ENCODE assay signal across 18 cellular contexts in genomic region chr9:134063876-134064450, GRCh38. TPM values are rescaled to one million over a fixed set of nuclear protein-coding genes. Genes with fewer than 3 reads are reported as not detected.
DNase-seq lines count a peak whose midpoint lies in the region; ATAC-seq, FAIRE-seq and TF ChIP-seq lines count a peak whose summit lies in the region.
"Had no signal": no experiment of that assay in that cellular context is flagged by ENCODE, and none has a peak within 500 bp of the region (broad histone marks: within the 10 kb centered on the region; RNA-seq: fewer than 3 reads in every experiment).

No MANE protein-coding gene starts in this region.

- no peak overlapping the region for H3K4me3 Mint-ChIP-seq in activated naive CD4-positive, alpha-beta T cell treated with anti-CD3 and anti-CD28 coated beads for 36 hours
- H3K4me3 Mint-ChIP-seq in central memory CD8-positive, alpha-beta T cell, result peak overlapping the region; percentile 41
- H3K4me3 Mint-ChIP-seq in nephron (peak overlapping the region; percentile 15 to 80 (median 33)), type B pancreatic cell (peak overlapping the region; percentile 51)

- peak; percentile 4 for DNase-seq in activated naive CD4-positive, alpha-beta T cell treated with anti-CD3 and anti-CD28 coated beads, Interleukin-2, amount 50 U/mL, for 16 hours
- no peak for DNase-seq in activated naive CD4-positive, alpha-beta T cell treated with anti-CD3 and anti-CD28 coated beads for 36 hours
- no peak for DNase-seq in central memory CD8-positive, alpha-beta T cell (ENCODE audit: low spot score in 2 of 2)
- DNase-seq in type B pancreatic cell (ENCODE audit: extremely low spot score, unreplicated experiment) (no peak), HTR-8/SVneo (ENCODE audit: insufficient read length, low spot score) (no peak), NAMALWA (ENCODE audit: low spot score) (no peak)
- no peak for DNase-seq in stimulated activated naive CD8-positive, alpha-beta T cell treated with anti-CD3 and anti-CD28 coated beads, Interleukin-15, Interleukin-2, amounts not matched to agents 100 U/mL and 50 U/mL, for 24 hours
- DNase-seq: GF-D8, GOT3, NCI-H1436 treated with DMSO at 0.1 percent for 48 hours, NCI-H2081 treated with DMSO at 0.1 percent for 48 hours, NCI-H510A treated with DMSO at 0.1 percent for 48 hours, SK-N-SH had no signal

- no peak for FAIRE-seq in HTR-8/SVneo (lab: Jason Lieb, UNC)
- FAIRE-seq: GM12892, K562 had no signal

- CTCF ChIA-PET in activated naive CD4-positive, alpha-beta T cell treated with anti-CD3 and anti-CD28 coated beads for 36 hours (lab: Charles Lee), result interaction anchor here (1.0 kb wide), 1 partner anchor 69 kb away, joined by 4 read pairs; no protein-coding TSS in a partner anchor

- TF ChIP-seq CTCF in nephron (IDR thresholded peaks at IDR 0.05; ENCODE audit: unreplicated experiment in 3 of 3) (no peak), type B pancreatic cell (conservative IDR thresholded peaks at IDR 0.05) (no peak)

- H3K9me3 Mint-ChIP-seq in activated naive CD4-positive, alpha-beta T cell treated with anti-CD3 and anti-CD28 coated beads for 36 hours, result no peaks in the 10 kb centered on the region
- no peaks in the 10 kb centered on the region for H3K9me3 Mint-ChIP-seq in central memory CD8-positive, alpha-beta T cell
- H3K9me3 Mint-ChIP-seq in nephron (no peaks in the 10 kb centered on the region), type B pancreatic cell (no peaks in the 10 kb centered on the region)

- intact Hi-C loops in activated naive CD4-positive, alpha-beta T cell treated with anti-CD3 and anti-CD28 coated beads for 36 hours (cut with micrococcal nuclease), result loop anchor here (10.0 kb wide), 1 partner anchor 919 kb away; no protein-coding TSS in a partner anchor

- H3K4me1 Mint-ChIP-seq in activated naive CD4-positive, alpha-beta T cell treated with anti-CD3 and anti-CD28 coated beads for 36 hours (ENCODE audit: low read depth), result peaks cover 47% of the 10 kb centered on the region
- H3K4me1 Mint-ChIP-seq in central memory CD8-positive, alpha-beta T cell, result peaks cover 55% of the 10 kb centered on the region
- H3K4me1 Mint-ChIP-seq in nephron (peaks cover 44% of the 10 kb centered on the region), type B pancreatic cell (ENCODE audit: unreplicated experiment) (peaks cover 30% of the 10 kb centered on the region)

- H3K27me3 Mint-ChIP-seq in activated naive CD4-positive, alpha-beta T cell treated with anti-CD3 and anti-CD28 coated beads for 36 hours (ENCODE audit: low read depth), result no peaks in the 10 kb centered on the region
- no peaks in the 10 kb centered on the region for H3K27me3 Mint-ChIP-seq in central memory CD8-positive, alpha-beta T cell
- peaks cover 4% of the 10 kb centered on the region for H3K27me3 Mint-ChIP-seq in nephron (ENCODE audit: low read depth)
- H3K27me3 Mint-ChIP-seq in type B pancreatic cell, result peaks cover 4% of the 10 kb centered on the region

- H3K36me3 Mint-ChIP-seq in activated naive CD4-positive, alpha-beta T cell treated with anti-CD3 and anti-CD28 coated beads for 36 hours (ENCODE audit: low read depth), result peaks cover 2% of the 10 kb centered on the region
- peaks cover 12% of the 10 kb centered on the region for H3K36me3 Mint-ChIP-seq in central memory CD8-positive, alpha-beta T cell (ENCODE audit: insufficient read depth)
- H3K36me3 Mint-ChIP-seq in nephron (ENCODE audit: low read depth) (no peaks in the 10 kb centered on the region), type B pancreatic cell (no peaks in the 10 kb centered on the region)

- H3K27ac Mint-ChIP-seq in activated naive CD4-positive, alpha-beta T cell treated with anti-CD3 and anti-CD28 coated beads for 36 hours, result no peak overlapping the region
- no peak overlapping the region for H3K27ac Mint-ChIP-seq in central memory CD8-positive, alpha-beta T cell (ENCODE audit: low read depth)
- H3K27ac Mint-ChIP-seq in nephron, result peak overlapping the region in 2 of 3 experiments; percentile 31 to 76
- H3K27ac Mint-ChIP-seq in type B pancreatic cell, result no peak overlapping the region

- ATAC-seq in central memory CD8-positive, alpha-beta T cell (replicated peaks; ENCODE audit: extremely low read depth, poor library complexity, severe bottlenecking), result no peak
- no peak for ATAC-seq in stimulated activated naive CD8-positive, alpha-beta T cell treated with anti-CD3 and anti-CD28 coated beads, Interleukin-15, Interleukin-2, amounts not matched to agents 100 U/mL and 50 U/mL, for 24 hours
- ATAC-seq: K562, Panc1, Right ventricle myocardium inferior had no signal

RNA-seq across cellular contexts. Expression of gene BRD3, which starts 3.9 kb away (rescaled TPM):
- total RNA-seq in activated naive CD4-positive, alpha-beta T cell treated with anti-CD3 and anti-CD28 coated beads for 36 hours, result 10 to 100 TPM; 34.2 to 36.6 TPM
- 59.8 and 72.4 TPM in 2 replicates for total RNA-seq in type B pancreatic cell (ENCODE audit: low replicate concordance)

RNA-seq across cellular contexts. Expression of gene BRD3OS, which starts 38.7 kb away (rescaled TPM):
- 1 to 10 TPM; 6.3 to 6.7 TPM for total RNA-seq in activated naive CD4-positive, alpha-beta T cell treated with anti-CD3 and anti-CD28 coated beads for 36 hours
- 17.0 and 24.0 TPM in 2 replicates for total RNA-seq in type B pancreatic cell (ENCODE audit: low replicate concordance)

Comparison
In these comparisons a context has a peak if more than half of its experiments do, and no peak if none do; other contexts are left out.
1. H3K27ac Mint-ChIP-seq: peak in nephron (2 of 3); none in activated naive CD4-positive, alpha-beta T cell treated with anti-CD3 and anti-CD28 coated beads for 36 hours (single experiment), central memory CD8-positive, alpha-beta T cell (single experiment) and type B pancreatic cell (single experiment).